ENCODE assay signal across 1 cellular context in genomic region chr1:247452447-247453039, GRCh38.
A peak's percentile ranks its signal among the peaks of the same experiment; 100 is the strongest.
TF ChIP-seq lines count a peak whose summit lies in the region.

No MANE protein-coding gene starts in this region.

TF ChIP-seq in K562, 482 proteins besides CTCF, POLR2A, EP300 and RAD21 (continued from another document):
- no peak for TF ChIP-seq MNT (conservative IDR thresholded peaks at IDR 0.05)
- TF ChIP-seq, protein P1, sequence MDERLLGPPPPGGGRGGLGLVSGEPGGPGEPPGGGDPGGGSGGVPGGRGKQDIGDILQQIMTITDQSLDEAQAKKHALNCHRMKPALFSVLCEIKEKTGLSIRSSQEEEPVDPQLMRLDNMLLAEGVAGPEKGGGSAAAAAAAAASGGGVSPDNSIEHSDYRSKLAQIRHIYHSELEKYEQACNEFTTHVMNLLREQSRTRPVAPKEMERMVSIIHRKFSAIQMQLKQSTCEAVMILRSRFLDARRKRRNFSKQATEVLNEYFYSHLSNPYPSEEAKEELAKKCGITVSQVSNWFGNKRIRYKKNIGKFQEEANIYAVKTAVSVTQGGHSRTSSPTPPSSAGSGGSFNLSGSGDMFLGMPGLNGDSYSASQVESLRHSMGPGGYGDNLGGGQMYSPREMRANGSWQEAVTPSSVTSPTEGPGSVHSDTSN (CRISPR knock-in tag; IDR thresholded peaks at IDR 0.05; ENCODE audit: low read depth) = no peak
- TF ChIP-seq, protein P1 (tag; conservative IDR thresholded peaks at IDR 0.05; ENCODE audit: low read depth) = 0 out of 2 replicates have a peak, but pooled peaks have one; percentile 32
- TF ChIP-seq, protein P2, sequence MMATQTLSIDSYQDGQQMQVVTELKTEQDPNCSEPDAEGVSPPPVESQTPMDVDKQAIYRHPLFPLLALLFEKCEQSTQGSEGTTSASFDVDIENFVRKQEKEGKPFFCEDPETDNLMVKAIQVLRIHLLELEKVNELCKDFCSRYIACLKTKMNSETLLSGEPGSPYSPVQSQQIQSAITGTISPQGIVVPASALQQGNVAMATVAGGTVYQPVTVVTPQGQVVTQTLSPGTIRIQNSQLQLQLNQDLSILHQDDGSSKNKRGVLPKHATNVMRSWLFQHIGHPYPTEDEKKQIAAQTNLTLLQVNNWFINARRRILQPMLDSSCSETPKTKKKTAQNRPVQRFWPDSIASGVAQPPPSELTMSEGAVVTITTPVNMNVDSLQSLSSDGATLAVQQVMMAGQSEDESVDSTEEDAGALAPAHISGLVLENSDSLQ (IDR thresholded peaks at IDR 0.05) = peak; percentile 73
- TF ChIP-seq POLR2H (tag; IDR thresholded peaks at IDR 0.05; ENCODE audit: low read depth) = no peak
- TF ChIP-seq FOXO4 (CRISPR knock-in tag; IDR thresholded peaks at IDR 0.05) = no peak
